18 cellular contexts compared by ENCODE assay signal in the genomic region with DNA sequence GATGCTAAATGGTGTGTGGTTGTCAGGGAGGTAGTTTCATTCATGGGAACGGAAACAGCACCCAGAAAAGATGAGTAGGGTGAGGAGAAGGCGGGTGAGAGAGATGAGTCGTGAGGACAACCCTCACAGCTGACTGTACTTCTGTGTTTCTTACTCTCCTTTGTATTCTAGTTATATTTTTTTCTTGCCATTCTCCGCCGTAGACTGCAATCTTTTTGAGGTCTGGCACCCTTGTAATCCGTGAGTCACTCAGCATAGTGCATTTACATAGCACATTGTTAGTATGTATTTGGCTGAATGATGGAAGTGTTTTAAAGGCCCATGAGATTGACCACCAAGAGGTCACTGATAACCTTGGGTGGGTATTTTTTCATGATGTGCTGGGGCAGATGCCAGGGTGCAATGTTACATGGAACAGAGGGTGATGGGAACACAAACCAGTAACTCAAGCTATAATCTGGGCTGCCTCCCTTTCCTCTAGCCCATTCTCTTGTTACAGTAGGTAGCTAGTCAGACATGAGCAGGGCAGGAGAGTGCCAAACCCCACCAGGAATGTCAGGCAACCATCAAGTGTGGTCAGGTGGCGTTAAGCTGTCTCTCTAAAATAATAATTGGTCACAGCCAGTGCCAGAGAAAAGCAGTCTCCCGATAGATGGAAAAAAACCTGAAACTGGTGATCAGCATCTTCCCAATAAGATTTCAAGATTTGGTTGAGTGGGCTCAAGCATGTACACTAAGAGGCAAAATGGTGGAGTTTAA. TPM values are rescaled to one million over a fixed set of nuclear protein-coding genes. Genes with fewer than 3 reads are reported as not detected.
A peak's percentile ranks its signal among the peaks of the same experiment; 100 is the strongest.
DNase-seq lines count a peak whose midpoint lies in the region; TF ChIP-seq lines count a peak whose summit lies in the region.
"Had no signal": no experiment of that assay in that cellular context is flagged by ENCODE, and none has a peak within 500 bp of the region (broad histone marks: within the 10 kb centered on the region; RNA-seq: fewer than 3 reads in every experiment).

No MANE protein-coding gene starts in this region.

- H3K27ac ChIP-seq in esophagus squamous epithelium, result no peak overlapping the region
- H3K27ac ChIP-seq: HL-60, testis had no signal

- 60 to 74% methylated on average over 8 of the region's 8 CpGs for WGBS in esophagus squamous epithelium, 2 donors

- no peak for TF ChIP-seq POLR2A in esophagus squamous epithelium (IDR thresholded peaks at IDR 0.05)

- peaks cover 0 to 18% (median 0%) of the 10 kb centered on the region in 3 donors for H3K4me1 ChIP-seq in esophagus squamous epithelium

- peaks cover 13% of the 10 kb centered on the region for H3K27me3 Mint-ChIP-seq in activated naive CD8-positive, alpha-beta T cell treated with anti-CD3 and anti-CD28 coated beads for 36 hours

- H3K36me3 Mint-ChIP-seq in activated naive CD8-positive, alpha-beta T cell treated with anti-CD3 and anti-CD28 coated beads for 36 hours, result peaks cover 2% of the 10 kb centered on the region
- H3K36me3 Mint-ChIP-seq: activated naive CD8-positive, alpha-beta T cell treated with anti-CD3 and anti-CD28 coated beads, Interleukin-2, amount 10 ng/mL, durations not matched to agents 7 days and 5 days; immature natural killer cell; natural killer cell had no signal

- H3K9me3 Mint-ChIP-seq in activated naive CD8-positive, alpha-beta T cell treated with anti-CD3 and anti-CD28 coated beads for 36 hours, result peaks cover 4% of the 10 kb centered on the region
- H3K9me3 Mint-ChIP-seq: T-helper 2 cell treated with Interferon-gamma antibody and Interleukin-4, amounts not matched to agents 5 μg/mL and 100 μg/mL, for 36 hours had no signal

- TF ChIP-seq CTCF in fibroblast of the aortic adventitia (IDR thresholded peaks at IDR 0.05; ENCODE audit: insufficient read depth, low read length) (no peak), esophagus squamous epithelium (IDR thresholded peaks at IDR 0.05) (no peak)

- no peak overlapping the region for H3K4me3 Mint-ChIP-seq in activated naive CD8-positive, alpha-beta T cell treated with anti-CD3 and anti-CD28 coated beads for 36 hours
- H3K4me3 Mint-ChIP-seq: activated naive CD8-positive, alpha-beta T cell treated with anti-CD3 and anti-CD28 coated beads, Interleukin-2, amount 10 ng/mL, durations not matched to agents 7 days and 5 days; natural killer cell; T-helper 2 cell treated with Interferon-gamma antibody and Interleukin-4, amounts not matched to agents 5 μg/mL and 100 μg/mL, for 36 hours had no signal

- H3K4me3 ChIP-seq in fibroblast of the aortic adventitia (ENCODE audit: low read depth, low read length) (no peak overlapping the region), esophagus squamous epithelium (no peak overlapping the region)
- H3K4me3 ChIP-seq: testis had no signal

- H3K36me3 ChIP-seq in esophagus squamous epithelium, result no peaks in the 10 kb centered on the region

- H3K9me3 ChIP-seq in esophagus squamous epithelium, result no peaks in the 10 kb centered on the region
- H3K9me3 ChIP-seq: Caco-2, testis had no signal

- peaks cover 0 to 24% (median 0%) of the 10 kb centered on the region in 4 donors for H3K27me3 ChIP-seq in esophagus squamous epithelium
- H3K27me3 ChIP-seq: testis had no signal

- intact Hi-C loops in esophagus squamous epithelium (cut with DNase I), result no loop called here

- peaks cover 15% of the 10 kb centered on the region for H3K4me1 Mint-ChIP-seq in activated naive CD8-positive, alpha-beta T cell treated with anti-CD3 and anti-CD28 coated beads for 36 hours
- H3K4me1 Mint-ChIP-seq: immature natural killer cell, natural killer cell had no signal

- DNase-seq in stimulated activated CD4-positive, alpha-beta T cell treated with anti-CD3 and anti-CD28 coated beads, Interleukin-15, amount 100 ng/mL, for 24 hours, result peak; percentile 8
- no peak for DNase-seq in stimulated activated CD4-positive, alpha-beta T cell treated with anti-CD3 and anti-CD28 coated beads, Interleukin-2, amount 100 ng/mL, for 48 hours
- DNase-seq in activated naive CD8-positive, alpha-beta T cell treated with anti-CD3 and anti-CD28 coated beads for 36 hours, result no peak
- DNase-seq in fibroblast of the aortic adventitia (ENCODE audit: low read depth), result peak; percentile 40
- DNase-seq in stromal cell of bone marrow (ENCODE audit: low read depth), result peak; percentile 45
- no peak for DNase-seq in esophagus squamous epithelium (lab: John Stamatoyannopoulos, UW)
- DNase-seq in midbrain (lab: John Stamatoyannopoulos, UW), result no peak
- DNase-seq in T-helper 2 cell, result no peak
- DNase-seq: activated naive CD8-positive, alpha-beta T cell treated with anti-CD3 and anti-CD28 coated beads, Interleukin-2, amount 10 ng/mL, durations not matched to agents 7 days and 5 days; Caco-2; immature natural killer cell; KBM-7; natural killer cell; NCI-H146; SHP77 treated with DMSO at 0.1 percent for 48 hours; testis had no signal

- peak overlapping the region; percentile 10 for H3K27ac Mint-ChIP-seq in activated naive CD8-positive, alpha-beta T cell treated with anti-CD3 and anti-CD28 coated beads for 36 hours
- H3K27ac Mint-ChIP-seq: activated naive CD8-positive, alpha-beta T cell treated with anti-CD3 and anti-CD28 coated beads, Interleukin-2, amount 10 ng/mL, durations not matched to agents 7 days and 5 days; natural killer cell; T-helper 2 cell treated with Interferon-gamma antibody and Interleukin-4, amounts not matched to agents 5 μg/mL and 100 μg/mL, for 36 hours had no signal

RNA-seq across cellular contexts. Expression of gene DGKG, which starts 18.8 kb away (rescaled TPM):
- total RNA-seq in activated naive CD8-positive, alpha-beta T cell treated with anti-CD3 and anti-CD28 coated beads for 36 hours, result under 1 TPM; 0.14 to 0.58 TPM
- total RNA-seq in fibroblast of the aortic adventitia (ENCODE audit: low replicate concordance) (0.08 and 0.27 TPM in 2 replicates), esophagus squamous epithelium (10 to 100 TPM in 1 of 4 donors, 1 to 10 TPM in 3; 1.2 to 13.7 (median 2.1) TPM)

Comparison
In these comparisons a context has a peak if more than half of its experiments do, and no peak if none do; other contexts are left out.
1. DNase-seq: peak in stimulated activated CD4-positive, alpha-beta T cell treated with anti-CD3 and anti-CD28 coated beads, Interleukin-15, amount 100 ng/mL, for 24 hours (single experiment), fibroblast of the aortic adventitia (single experiment) and stromal cell of bone marrow (single experiment); none in stimulated activated CD4-positive, alpha-beta T cell treated with anti-CD3 and anti-CD28 coated beads, Interleukin-2, amount 100 ng/mL, for 48 hours (0 of 2), activated naive CD8-positive, alpha-beta T cell treated with anti-CD3 and anti-CD28 coated beads for 36 hours (single experiment), esophagus squamous epithelium (single experiment), midbrain (single experiment) and T-helper 2 cell (0 of 5).